32 cellular contexts compared by ENCODE assay signal in the genomic region with DNA sequence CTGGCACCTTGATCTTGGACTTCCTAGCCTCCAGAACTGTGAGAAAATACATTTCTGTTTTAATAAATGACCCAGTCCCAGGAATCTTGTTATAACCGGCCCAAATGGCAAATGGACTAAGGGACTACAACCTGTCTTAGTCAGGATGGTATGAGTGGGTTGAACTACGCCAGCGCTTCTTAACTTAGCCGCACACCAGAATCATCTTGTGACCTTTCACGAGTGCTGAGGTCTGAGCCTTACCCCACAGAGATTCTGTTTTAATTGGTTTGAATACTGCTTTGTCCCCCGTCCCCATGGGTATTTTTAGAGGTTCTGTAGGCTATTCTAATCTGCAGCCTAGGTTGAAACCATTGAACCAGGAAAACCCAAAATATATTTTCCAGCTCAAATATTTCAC.
"Had no signal": no experiment of that assay in that cellular context is flagged by ENCODE, and none has a peak within 500 bp of the region (broad histone marks: within the 10 kb centered on the region; RNA-seq: fewer than 3 reads in every experiment).

No MANE protein-coding gene starts in this region.

- H3K36me3 Mint-ChIP-seq: activated CD4-positive, alpha-beta memory T cell treated with anti-CD3 and anti-CD28 coated beads for 36 hours; activated CD8-positive, alpha-beta memory T cell treated with anti-CD3 and anti-CD28 coated beads, Interleukin-2, amount 10 ng/mL, durations not matched to agents 7 days and 5 days; activated naive CD4-positive, alpha-beta T cell treated with anti-CD3 and anti-CD28 coated beads, Interleukin-2, amount 50 U/mL, for 24 hours had no signal

- H3K27me3 ChIP-seq: adrenal gland, body of pancreas, colonic mucosa, gastroesophageal sphincter, heart right ventricle had no signal

- H3K27ac ChIP-seq: adrenal gland, body of pancreas, colonic mucosa, epithelial cell of prostate, esophagus squamous epithelium, gastroesophageal sphincter, heart right ventricle, WERI-Rb-1 had no signal

- H3K9me3 ChIP-seq: adrenal gland, body of pancreas, colonic mucosa, esophagus squamous epithelium, gastroesophageal sphincter, heart right ventricle had no signal

- H3K4me1 ChIP-seq: adrenal gland had no signal

- H3K36me3 ChIP-seq: adrenal gland, colonic mucosa, esophagus squamous epithelium, heart right ventricle, WERI-Rb-1 had no signal

- H3K27me3 Mint-ChIP-seq: activated CD4-positive, alpha-beta memory T cell treated with anti-CD3 and anti-CD28 coated beads for 36 hours; activated CD4-positive, alpha-beta T cell treated with anti-CD3 and anti-CD28 coated beads for 36 hours; activated CD4-positive, alpha-beta T cell treated with anti-CD3 and anti-CD28 coated beads, Interleukin-2, amount 10 ng/mL, durations not matched to agents 24 days and 14 days; activated CD8-positive, alpha-beta memory T cell treated with anti-CD3 and anti-CD28 coated beads, Interleukin-2, amount 10 ng/mL, durations not matched to agents 7 days and 5 days; activated naive CD4-positive, alpha-beta T cell treated with anti-CD3 and anti-CD28 coated beads, Interleukin-2, amount 50 U/mL, for 24 hours; activated naive CD8-positive, alpha-beta T cell treated with anti-CD3 and anti-CD28 coated beads for 36 hours; activated naive CD8-positive, alpha-beta T cell treated with anti-CD3 and anti-CD28 coated beads, Interleukin-2, amount 50 U/mL, for 24 hours had no signal

- H3K27ac Mint-ChIP-seq: activated CD4-positive, alpha-beta memory T cell treated with anti-CD3 and anti-CD28 coated beads for 36 hours; activated CD4-positive, alpha-beta T cell treated with anti-CD3 and anti-CD28 coated beads for 36 hours; activated CD4-positive, alpha-beta T cell treated with anti-CD3 and anti-CD28 coated beads, Interleukin-2, amount 10 ng/mL, durations not matched to agents 24 days and 14 days; activated CD8-positive, alpha-beta memory T cell treated with anti-CD3 and anti-CD28 coated beads, Interleukin-2, amount 10 ng/mL, durations not matched to agents 7 days and 5 days; activated naive CD4-positive, alpha-beta T cell treated with anti-CD3 and anti-CD28 coated beads for 36 hours; activated naive CD4-positive, alpha-beta T cell treated with anti-CD3 and anti-CD28 coated beads, Interleukin-2, amount 50 U/mL, for 24 hours; activated naive CD8-positive, alpha-beta T cell treated with anti-CD3 and anti-CD28 coated beads for 36 hours; activated T-helper 1 cell treated with anti-CD3 and anti-CD28 coated beads, Interleukin-12 subunit alpha, Interleukin-12 subunit beta, Interleukin-2, Interleukin-4 antibody, amounts not matched to agents 30 ng/mL and 10 ng/mL and 1 ng/mL, durations not matched to agents 14 hours and 24 hours and 36 hours; activated T-helper 2 cell treated with anti-CD3 and anti-CD28 coated beads, Interferon-gamma antibody, Interleukin-2, Interleukin-4, amounts not matched to agents 10 μg/mL and 5 μg/mL and 100 μg/mL, durations not matched to agents 14 hours and 24 hours and 36 hours; T-helper 1 cell treated with Interleukin-12 subunit alpha and Interleukin-12 subunit beta and Interleukin-4 antibody, amounts not matched to agents 30 μg/mL and 1 μg/mL, for 36 hours; T-helper 2 cell treated with Interferon-gamma antibody and Interleukin-4, amounts not matched to agents 5 μg/mL and 100 μg/mL, for 36 hours had no signal

- H3K9me3 Mint-ChIP-seq: activated CD4-positive, alpha-beta memory T cell treated with anti-CD3 and anti-CD28 coated beads for 36 hours; activated CD4-positive, alpha-beta T cell treated with anti-CD3 and anti-CD28 coated beads, Interleukin-2, amount 10 ng/mL, durations not matched to agents 24 days and 14 days; activated naive CD4-positive, alpha-beta T cell treated with anti-CD3 and anti-CD28 coated beads for 36 hours; activated naive CD4-positive, alpha-beta T cell treated with anti-CD3 and anti-CD28 coated beads, Interleukin-2, amount 50 U/mL, for 24 hours; activated naive CD8-positive, alpha-beta T cell treated with anti-CD3 and anti-CD28 coated beads for 36 hours; activated naive CD8-positive, alpha-beta T cell treated with anti-CD3 and anti-CD28 coated beads, Interleukin-2, amount 50 U/mL, for 24 hours; activated T-helper 1 cell treated with anti-CD3 and anti-CD28 coated beads, Interleukin-12 subunit alpha, Interleukin-12 subunit beta, Interleukin-2, Interleukin-4 antibody, amounts not matched to agents 30 ng/mL and 10 ng/mL and 1 ng/mL, durations not matched to agents 14 hours and 24 hours and 36 hours; activated T-helper 2 cell treated with anti-CD3 and anti-CD28 coated beads, Interferon-gamma antibody, Interleukin-2, Interleukin-4, amounts not matched to agents 10 μg/mL and 5 μg/mL and 100 μg/mL, durations not matched to agents 14 hours and 24 hours and 36 hours; T-helper 1 cell treated with Interleukin-12 subunit alpha and Interleukin-12 subunit beta and Interleukin-4 antibody, amounts not matched to agents 30 μg/mL and 1 μg/mL, for 36 hours; T-helper 2 cell treated with Interferon-gamma antibody and Interleukin-4, amounts not matched to agents 5 μg/mL and 100 μg/mL, for 36 hours had no signal

- DNase-seq: activated CD4-positive, alpha-beta memory T cell treated with anti-CD3 and anti-CD28 coated beads for 36 hours; activated CD4-positive, alpha-beta T cell treated with anti-CD3 and anti-CD28 coated beads for 36 hours; activated CD4-positive, alpha-beta T cell treated with anti-CD3 and anti-CD28 coated beads, Interleukin-2, amount 10 ng/mL, durations not matched to agents 24 days and 14 days; activated CD4-positive, CD25-positive, alpha-beta regulatory T cell; activated CD4-positive, CD25-positive, alpha-beta regulatory T cell treated with anti-CD3 and anti-CD28 coated beads, Interleukin-2, amount 50 U/mL, for 72 hours; activated CD8-positive, alpha-beta memory T cell treated with anti-CD3 and anti-CD28 coated beads, Interleukin-2, amount 10 ng/mL, durations not matched to agents 7 days and 5 days; activated CD8-positive, alpha-beta memory T cell treated with anti-CD3 and anti-CD28 coated beads, Interleukin-2, amount 50 U/mL, for 4 hours; activated CD8-positive, alpha-beta T cell treated with anti-CD3 and anti-CD28 coated beads, Interleukin-2, amount 10 ng/mL, durations not matched to agents 7 days and 5 days; activated naive CD4-positive, alpha-beta T cell treated with anti-CD3 and anti-CD28 coated beads for 36 hours; activated naive CD8-positive, alpha-beta T cell treated with anti-CD3 and anti-CD28 coated beads for 36 hours; activated naive CD8-positive, alpha-beta T cell treated with anti-CD3 and anti-CD28 coated beads, Interleukin-2, amount 50 U/mL, for 24 hours; activated T-cell treated with anti-CD3 and anti-CD28 coated beads, Interleukin-2, amount 50 U/mL, for 48 hours; adrenal gland; amygdala; aorta; body of pancreas; central memory CD4-positive, alpha-beta T cell; cerebellar nuclear complex; colonic mucosa; effector CD8-positive, alpha-beta T cell; esophagus squamous epithelium; foreskin melanocyte; heart right ventricle; T1000; WERI-Rb-1 had no signal

- H3K4me1 Mint-ChIP-seq: activated CD8-positive, alpha-beta memory T cell treated with anti-CD3 and anti-CD28 coated beads, Interleukin-2, amount 10 ng/mL, durations not matched to agents 7 days and 5 days; activated naive CD4-positive, alpha-beta T cell treated with anti-CD3 and anti-CD28 coated beads, Interleukin-2, amount 50 U/mL, for 24 hours had no signal

- H3K4me3 ChIP-seq: adrenal gland, body of pancreas, colonic mucosa, esophagus squamous epithelium, gastroesophageal sphincter, heart right ventricle had no signal

- H3K4me3 Mint-ChIP-seq: activated CD4-positive, alpha-beta memory T cell treated with anti-CD3 and anti-CD28 coated beads for 36 hours; activated CD4-positive, alpha-beta T cell treated with anti-CD3 and anti-CD28 coated beads for 36 hours; activated CD4-positive, alpha-beta T cell treated with anti-CD3 and anti-CD28 coated beads, Interleukin-2, amount 10 ng/mL, durations not matched to agents 24 days and 14 days; activated CD8-positive, alpha-beta memory T cell treated with anti-CD3 and anti-CD28 coated beads, Interleukin-2, amount 10 ng/mL, durations not matched to agents 7 days and 5 days; activated CD8-positive, alpha-beta T cell treated with anti-CD3 and anti-CD28 coated beads, Interleukin-2, amount 10 ng/mL, durations not matched to agents 7 days and 5 days; activated naive CD4-positive, alpha-beta T cell treated with anti-CD3 and anti-CD28 coated beads for 36 hours; activated naive CD4-positive, alpha-beta T cell treated with anti-CD3 and anti-CD28 coated beads, Interleukin-2, amount 50 U/mL, for 24 hours; activated naive CD8-positive, alpha-beta T cell treated with anti-CD3 and anti-CD28 coated beads for 36 hours; activated naive CD8-positive, alpha-beta T cell treated with anti-CD3 and anti-CD28 coated beads, Interleukin-2, amount 50 U/mL, for 24 hours; activated T-helper 1 cell treated with anti-CD3 and anti-CD28 coated beads, Interleukin-12 subunit alpha, Interleukin-12 subunit beta, Interleukin-2, Interleukin-4 antibody, amounts not matched to agents 30 ng/mL and 10 ng/mL and 1 ng/mL, durations not matched to agents 14 hours and 24 hours and 36 hours; T-helper 1 cell treated with Interleukin-12 subunit alpha and Interleukin-12 subunit beta and Interleukin-4 antibody, amounts not matched to agents 30 μg/mL and 1 μg/mL, for 36 hours; T-helper 2 cell treated with Interferon-gamma antibody and Interleukin-4, amounts not matched to agents 5 μg/mL and 100 μg/mL, for 36 hours had no signal

- ATAC-seq: activated CD4-positive, alpha-beta T cell treated with anti-CD3 and anti-CD28 coated beads for 36 hours; activated CD8-positive, alpha-beta memory T cell treated with anti-CD3 and anti-CD28 coated beads, Interleukin-2, amount 10 ng/mL, durations not matched to agents 7 days and 5 days; activated CD8-positive, alpha-beta T cell treated with anti-CD3 and anti-CD28 coated beads, Interleukin-2, amount 10 ng/mL, durations not matched to agents 7 days and 5 days; activated naive CD8-positive, alpha-beta T cell treated with anti-CD3 and anti-CD28 coated beads, Interleukin-2, amount 50 U/mL, for 24 hours; body of pancreas; gastroesophageal sphincter; heart right ventricle had no signal
